In the genomic region with DNA sequence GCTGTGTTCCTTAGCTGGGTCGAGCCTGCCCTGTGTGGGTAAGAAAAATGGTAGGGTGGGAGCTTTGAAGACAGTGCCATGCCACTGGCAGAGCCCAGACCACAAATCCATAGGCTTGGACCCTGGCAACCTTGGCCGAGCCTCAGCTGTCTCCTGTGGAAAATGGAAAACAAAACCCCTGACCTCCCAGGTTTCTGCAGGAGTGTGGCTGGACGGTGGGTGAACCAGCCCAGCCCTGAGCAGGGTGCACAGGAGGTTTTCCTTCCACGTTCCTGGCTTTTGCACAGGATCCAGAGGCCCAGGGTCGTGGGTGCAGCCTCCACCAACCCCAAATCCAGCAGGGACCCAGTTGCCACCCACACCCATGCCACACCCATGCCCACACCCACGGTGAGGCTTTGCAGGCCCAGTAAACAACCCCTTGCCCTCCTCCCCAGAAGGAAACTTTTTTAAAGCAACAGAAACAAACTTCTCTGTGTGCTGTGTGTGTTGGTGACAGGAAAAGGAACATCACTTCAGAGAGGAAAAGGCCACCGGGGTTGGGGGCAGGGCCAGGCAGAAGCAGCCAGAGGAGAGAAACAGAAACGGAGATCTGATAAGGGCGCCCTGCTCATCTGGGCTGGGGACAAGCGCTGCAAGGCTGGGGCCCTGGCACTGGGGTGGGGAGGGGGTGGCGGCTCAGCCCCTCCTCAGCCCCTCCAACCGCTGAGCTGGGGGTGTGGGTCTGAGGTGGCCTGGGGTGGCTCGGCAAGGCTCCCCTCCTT, we compare ENCODE assay signal across 1 cellular context.
TF ChIP-seq lines count a peak whose summit lies in the region.

No MANE protein-coding gene starts in this region.

TF ChIP-seq in K562, 482 proteins besides CTCF, POLR2A, EP300 and RAD21 (continued from another document and continues in another):
- no peak for TF ChIP-seq ZNF12 (CRISPR knock-in tag; IDR thresholded peaks at IDR 0.05)
- TF ChIP-seq ZC3H8 (IDR thresholded peaks at IDR 0.05), result no peak
- no peak for TF ChIP-seq ZNF79 (CRISPR knock-in tag; IDR thresholded peaks at IDR 0.05; ENCODE audit: low read depth)
- no peak for TF ChIP-seq CBFB (CRISPR knock-in tag; IDR thresholded peaks at IDR 0.05)
- no peak for TF ChIP-seq SREBF2 (CRISPR knock-in tag; IDR thresholded peaks at IDR 0.05)
- TF ChIP-seq, protein P1, sequence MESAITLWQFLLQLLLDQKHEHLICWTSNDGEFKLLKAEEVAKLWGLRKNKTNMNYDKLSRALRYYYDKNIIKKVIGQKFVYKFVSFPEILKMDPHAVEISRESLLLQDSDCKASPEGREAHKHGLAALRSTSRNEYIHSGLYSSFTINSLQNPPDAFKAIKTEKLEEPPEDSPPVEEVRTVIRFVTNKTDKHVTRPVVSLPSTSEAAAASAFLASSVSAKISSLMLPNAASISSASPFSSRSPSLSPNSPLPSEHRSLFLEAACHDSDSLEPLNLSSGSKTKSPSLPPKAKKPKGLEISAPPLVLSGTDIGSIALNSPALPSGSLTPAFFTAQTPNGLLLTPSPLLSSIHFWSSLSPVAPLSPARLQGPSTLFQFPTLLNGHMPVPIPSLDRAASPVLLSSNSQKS (CRISPR knock-in tag; IDR thresholded peaks at IDR 0.05), result no peak
- no peak for TF ChIP-seq SRSF3 (IDR thresholded peaks at IDR 0.05; ENCODE audit: insufficient read depth, low read length)
- TF ChIP-seq ZNF41 (CRISPR knock-in tag; conservative IDR thresholded peaks at IDR 0.05), result no peak
- TF ChIP-seq RNF2 (IDR thresholded peaks at IDR 0.05), result peak; percentile 91; the same call in 1 of the 2 replicates
- TF ChIP-seq, protein P2, sequence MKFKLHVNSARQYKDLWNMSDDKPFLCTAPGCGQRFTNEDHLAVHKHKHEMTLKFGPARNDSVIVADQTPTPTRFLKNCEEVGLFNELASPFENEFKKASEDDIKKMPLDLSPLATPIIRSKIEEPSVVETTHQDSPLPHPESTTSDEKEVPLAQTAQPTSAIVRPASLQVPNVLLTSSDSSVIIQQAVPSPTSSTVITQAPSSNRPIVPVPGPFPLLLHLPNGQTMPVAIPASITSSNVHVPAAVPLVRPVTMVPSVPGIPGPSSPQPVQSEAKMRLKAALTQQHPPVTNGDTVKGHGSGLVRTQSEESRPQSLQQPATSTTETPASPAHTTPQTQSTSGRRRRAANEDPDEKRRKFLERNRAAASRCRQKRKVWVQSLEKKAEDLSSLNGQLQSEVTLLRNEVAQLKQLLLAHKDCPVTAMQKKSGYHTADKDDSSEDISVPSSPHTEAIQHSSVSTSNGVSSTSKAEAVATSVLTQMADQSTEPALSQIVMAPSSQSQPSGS (CRISPR knock-in tag; IDR thresholded peaks at IDR 0.05), result no peak
- TF ChIP-seq HMG20B (CRISPR knock-in tag; IDR thresholded peaks at IDR 0.05), result no peak
- TF ChIP-seq LARP7 (IDR thresholded peaks at IDR 0.05), result no peak
- TF ChIP-seq, protein P3, sequence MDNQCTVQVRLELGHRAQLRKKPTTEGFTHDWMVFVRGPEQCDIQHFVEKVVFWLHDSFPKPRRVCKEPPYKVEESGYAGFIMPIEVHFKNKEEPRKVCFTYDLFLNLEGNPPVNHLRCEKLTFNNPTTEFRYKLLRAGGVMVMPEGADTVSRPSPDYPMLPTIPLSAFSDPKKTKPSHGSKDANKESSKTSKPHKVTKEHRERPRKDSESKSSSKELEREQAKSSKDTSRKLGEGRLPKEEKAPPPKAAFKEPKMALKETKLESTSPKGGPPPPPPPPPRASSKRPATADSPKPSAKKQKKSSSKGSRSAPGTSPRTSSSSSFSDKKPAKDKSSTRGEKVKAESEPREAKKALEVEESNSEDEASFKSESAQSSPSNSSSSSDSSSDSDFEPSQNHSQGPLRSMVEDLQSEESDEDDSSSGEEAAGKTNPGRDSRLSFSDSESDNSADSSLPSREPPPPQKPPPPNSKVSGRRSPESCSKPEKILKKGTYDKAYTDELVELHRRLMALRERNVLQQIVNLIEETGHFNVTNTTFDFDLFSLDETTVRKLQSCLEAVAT (IDR thresholded peaks at IDR 0.05), result peak in 1 of 2 experiments; percentile 65; a peak in 1 of 4 replicates
- TF ChIP-seq, protein P4, sequence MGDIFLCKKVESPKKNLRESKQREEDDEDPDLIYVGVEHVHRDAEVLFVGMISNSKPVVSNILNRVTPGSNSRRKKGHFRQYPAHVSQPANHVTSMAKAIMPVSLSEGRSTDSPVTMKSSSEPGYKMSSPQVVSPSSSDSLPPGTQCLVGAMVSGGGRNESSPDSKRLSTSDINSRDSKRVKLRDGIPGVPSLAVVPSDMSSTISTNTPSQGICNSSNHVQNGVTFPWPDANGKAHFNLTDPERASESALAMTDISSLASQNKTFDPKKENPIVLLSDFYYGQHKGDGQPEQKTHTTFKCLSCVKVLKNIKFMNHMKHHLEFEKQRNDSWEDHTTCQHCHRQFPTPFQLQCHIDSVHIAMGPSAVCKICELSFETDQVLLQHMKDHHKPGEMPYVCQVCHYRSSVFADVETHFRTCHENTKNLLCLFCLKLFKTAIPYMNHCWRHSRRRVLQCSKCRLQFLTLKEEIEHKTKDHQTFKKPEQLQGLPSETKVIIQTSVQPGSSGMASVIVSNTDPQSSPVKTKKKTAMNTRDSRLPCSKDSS (IDR thresholded peaks at IDR 0.05; ENCODE audit: low read depth, partially characterized antibody), result no peak
- no peak for TF ChIP-seq U2AF2 (optimal IDR thresholded peaks at IDR 0.05; ENCODE audit: low read depth, low read length)
- TF ChIP-seq TBL1XR1 (IDR thresholded peaks at IDR 0.05; ENCODE audit: low read length in 2 of 2), result 0 out of 4 replicates have a peak, but pooled peaks of 1 of the 2 experiments have one; percentile 19
- no peak for TF ChIP-seq TFAM (CRISPR knock-in tag; conservative IDR thresholded peaks at IDR 0.05)
- TF ChIP-seq MECOM (CRISPR knock-in tag; IDR thresholded peaks at IDR 0.05), result 0 out of 2 replicates have a peak, but pooled peaks have one; percentile 2
- no peak for TF ChIP-seq ZMIZ1 (IDR thresholded peaks at IDR 0.05; ENCODE audit: low read depth in 2 of 2, low read length in 2 of 2)
- no peak for TF ChIP-seq MAFK (IDR thresholded peaks at IDR 0.05; ENCODE audit: low read length)
- peak; percentile 78 for TF ChIP-seq SMARCE1 (IDR thresholded peaks at IDR 0.05)
- TF ChIP-seq, protein P5, sequence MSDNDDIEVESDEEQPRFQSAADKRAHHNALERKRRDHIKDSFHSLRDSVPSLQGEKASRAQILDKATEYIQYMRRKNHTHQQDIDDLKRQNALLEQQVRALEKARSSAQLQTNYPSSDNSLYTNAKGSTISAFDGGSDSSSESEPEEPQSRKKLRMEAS (CRISPR knock-in tag; IDR thresholded peaks at IDR 0.05), result no peak
- peak; percentile 93; the same call in 1 of the 2 replicates for TF ChIP-seq ZBTB7A (IDR thresholded peaks at IDR 0.05; ENCODE audit: borderline replicate concordance, control insufficient read depth, low read depth, low read length)
- no peak for TF ChIP-seq ZNF174 (CRISPR knock-in tag; IDR thresholded peaks at IDR 0.05)
- no peak for TF ChIP-seq ZBED1 (IDR thresholded peaks at IDR 0.05)
- TF ChIP-seq ARNT (IDR thresholded peaks at IDR 0.05), result no peak
- TF ChIP-seq KLF16 (IDR thresholded peaks at IDR 0.05), result no peak
- TF ChIP-seq DPF2 (IDR thresholded peaks at IDR 0.05), result peak; percentile 66
- TF ChIP-seq ATF1 (CRISPR knock-in tag; IDR thresholded peaks at IDR 0.05), result no peak
- peak; percentile 28; the same call in 1 of the 2 replicates for TF ChIP-seq ATF1 (tag; IDR thresholded peaks at IDR 0.05)
- no peak for TF ChIP-seq RFX7 (CRISPR knock-in tag; IDR thresholded peaks at IDR 0.05)
- no peak for TF ChIP-seq PCBP1 (IDR thresholded peaks at IDR 0.05; ENCODE audit: low read depth, low read length, poor library complexity, severe bottlenecking)
- TF ChIP-seq, protein P6, sequence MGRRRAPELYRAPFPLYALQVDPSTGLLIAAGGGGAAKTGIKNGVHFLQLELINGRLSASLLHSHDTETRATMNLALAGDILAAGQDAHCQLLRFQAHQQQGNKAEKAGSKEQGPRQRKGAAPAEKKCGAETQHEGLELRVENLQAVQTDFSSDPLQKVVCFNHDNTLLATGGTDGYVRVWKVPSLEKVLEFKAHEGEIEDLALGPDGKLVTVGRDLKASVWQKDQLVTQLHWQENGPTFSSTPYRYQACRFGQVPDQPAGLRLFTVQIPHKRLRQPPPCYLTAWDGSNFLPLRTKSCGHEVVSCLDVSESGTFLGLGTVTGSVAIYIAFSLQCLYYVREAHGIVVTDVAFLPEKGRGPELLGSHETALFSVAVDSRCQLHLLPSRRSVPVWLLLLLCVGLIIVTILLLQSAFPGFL (CRISPR knock-in tag; IDR thresholded peaks at IDR 0.05), result no peak
- TF ChIP-seq EWSR1 (IDR thresholded peaks at IDR 0.05; ENCODE audit: borderline replicate concordance, low read depth, partially characterized antibody), result no peak
- TF ChIP-seq EHMT2 (IDR thresholded peaks at IDR 0.05), result no peak
- no peak for TF ChIP-seq CBX2 (IDR thresholded peaks at IDR 0.05; ENCODE audit: insufficient read depth, low read length, poor library complexity, severe bottlenecking)
- TF ChIP-seq, protein P7, sequence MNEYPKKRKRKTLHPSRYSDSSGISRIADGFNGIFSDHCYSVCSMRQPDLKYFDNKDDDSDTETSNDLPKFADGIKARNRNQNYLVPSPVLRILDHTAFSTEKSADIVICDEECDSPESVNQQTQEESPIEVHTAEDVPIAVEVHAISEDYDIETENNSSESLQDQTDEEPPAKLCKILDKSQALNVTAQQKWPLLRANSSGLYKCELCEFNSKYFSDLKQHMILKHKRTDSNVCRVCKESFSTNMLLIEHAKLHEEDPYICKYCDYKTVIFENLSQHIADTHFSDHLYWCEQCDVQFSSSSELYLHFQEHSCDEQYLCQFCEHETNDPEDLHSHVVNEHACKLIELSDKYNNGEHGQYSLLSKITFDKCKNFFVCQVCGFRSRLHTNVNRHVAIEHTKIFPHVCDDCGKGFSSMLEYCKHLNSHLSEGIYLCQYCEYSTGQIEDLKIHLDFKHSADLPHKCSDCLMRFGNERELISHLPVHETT (CRISPR knock-in tag; conservative IDR thresholded peaks at IDR 0.05 in 1 of 2, IDR thresholded peaks at IDR 0.05 in 1 of 2), result peak in 1 of 2 experiments; percentile 86; a peak in 2 of 4 replicates
- peak; percentile 51 for TF ChIP-seq RBFOX2 (IDR thresholded peaks at IDR 0.05; ENCODE audit: low read depth, low read length)
- peak; percentile 56 for TF ChIP-seq CBX1 (IDR thresholded peaks at IDR 0.05; ENCODE audit: low read depth)
- TF ChIP-seq ZNF778 (CRISPR knock-in tag; IDR thresholded peaks at IDR 0.05), result no peak
- TF ChIP-seq ZNF507 (tag; conservative IDR thresholded peaks at IDR 0.05), result no peak
- no peak for TF ChIP-seq ZNF717 (CRISPR knock-in tag; IDR thresholded peaks at IDR 0.05)
- no peak for TF ChIP-seq SMARCB1 (IDR thresholded peaks at IDR 0.05; ENCODE audit: insufficient read length, low read depth)
- peak; percentile 54; the same call in 1 of the 2 replicates for TF ChIP-seq SMAD3 (CRISPR knock-in tag; conservative IDR thresholded peaks at IDR 0.05)
- peak; percentile 47 for TF ChIP-seq ZFX (CRISPR knock-in tag; IDR thresholded peaks at IDR 0.05)
- TF ChIP-seq NCOA1 (IDR thresholded peaks at IDR 0.05; ENCODE audit: low read depth), result peak; percentile 58
- no peak for TF ChIP-seq EGR1 (conservative IDR thresholded peaks at IDR 0.05)
- TF ChIP-seq RBBP5 (IDR thresholded peaks at IDR 0.05; ENCODE audit: borderline replicate concordance, insufficient read depth, low read length, poor library complexity, severe bottlenecking), result peak; percentile 72
- TF ChIP-seq MAFG (tag; conservative IDR thresholded peaks at IDR 0.05), result no peak
- no peak for TF ChIP-seq DEAF1 (CRISPR knock-in tag; IDR thresholded peaks at IDR 0.05)
- TF ChIP-seq FOXO4 (CRISPR knock-in tag; IDR thresholded peaks at IDR 0.05), result no peak
- no peak for TF ChIP-seq IRF2 (CRISPR knock-in tag; IDR thresholded peaks at IDR 0.05)
